ENCODE assay signal across 10 cellular contexts in the genomic region with DNA sequence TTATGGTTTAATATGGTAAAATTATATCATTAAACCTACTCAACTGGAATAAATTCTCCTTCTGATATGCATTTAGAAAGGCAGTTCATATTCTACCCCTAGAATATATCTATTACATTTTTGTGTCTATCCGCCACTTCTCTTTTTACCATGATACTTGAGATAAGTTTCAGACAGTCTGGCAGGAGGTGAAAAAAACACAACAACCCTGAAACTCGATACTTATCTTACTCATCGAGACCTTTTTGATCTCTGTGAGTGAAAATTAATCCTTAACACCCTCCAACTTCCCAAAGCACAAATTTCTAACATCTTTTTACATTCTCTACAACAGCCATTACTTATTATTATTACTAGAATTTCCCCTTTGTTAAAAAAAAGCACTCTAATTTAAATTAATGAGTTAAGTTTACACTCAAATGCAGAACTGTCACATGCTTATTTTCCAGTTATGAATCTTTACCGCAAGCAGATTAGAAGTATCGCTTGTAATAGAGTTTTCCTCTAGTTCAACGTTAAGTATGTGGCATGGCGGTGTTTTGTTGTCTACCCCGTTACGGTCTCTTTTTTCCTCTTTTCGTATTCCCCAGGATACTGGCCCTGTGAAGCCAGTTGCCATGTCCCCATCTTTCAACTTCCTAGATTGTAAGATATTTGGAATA.
DNase-seq lines count a peak whose midpoint lies in the region; ATAC-seq, FAIRE-seq and TF ChIP-seq lines count a peak whose summit lies in the region.
"Had no signal": no experiment of that assay in that cellular context is flagged by ENCODE, and none has a peak within 500 bp of the region (broad histone marks: within the 10 kb centered on the region; RNA-seq: fewer than 3 reads in every experiment).

No MANE protein-coding gene starts in this region.

- no peak overlapping the region for H3K4me3 ChIP-seq in GM12865 (ENCODE audit: low read depth, low read length)
- no peak overlapping the region for H3K4me3 ChIP-seq in astrocyte of the spinal cord (ENCODE audit: low read depth, low read length)
- H3K4me3 ChIP-seq in tibial artery = no peak overlapping the region

- DNase-seq in GM12865 (ENCODE audit: low read depth) (peak; percentile 40), GM19239 (ENCODE audit: insufficient read length, low spot score) (peak; percentile 3), astrocyte of the spinal cord (ENCODE audit: low read depth, low spot score) (peak; percentile 31), LoVo (ENCODE audit: low spot score) (no peak), DMS153 treated with DMSO at 0.1 percent for 48 hours (lab: John Stamatoyannopoulos, UW; ENCODE audit: unreplicated experiment) (no peak), H4 (ENCODE audit: low spot score) (no peak), tibial artery (no peak)
- DNase-seq: brain microvascular endothelial cell, left cardiac atrium had no signal

- FAIRE-seq in GM19239 (lab: Jason Lieb, UNC) = no peak

- intact Hi-C loops in tibial artery (cut with DNase I; ENCODE audit: low total_unique reads) = no loop called here

- peak; percentile 61 for ATAC-seq in HG03571 (IDR thresholded peaks at IDR 0.05; ENCODE audit: unreplicated experiment)
- ATAC-seq: left cardiac atrium had no signal

- H3K36me3 ChIP-seq in tibial artery = no peaks in the 10 kb centered on the region
- H3K36me3 ChIP-seq: brain microvascular endothelial cell had no signal

- H3K27me3 ChIP-seq in tibial artery = no peaks in the 10 kb centered on the region
- H3K27me3 ChIP-seq: brain microvascular endothelial cell had no signal

- peaks cover 0 to 11% (median 5%) of the 10 kb centered on the region in 4 donors for H3K4me1 ChIP-seq in tibial artery

- in situ Hi-C loops in astrocyte of the spinal cord (cut with HindIII; ENCODE audit: low sequenced_read_pairs) = no loop called here

- H3K27ac ChIP-seq in tibial artery = no peak overlapping the region
- H3K27ac ChIP-seq: brain microvascular endothelial cell had no signal

- TF ChIP-seq CTCF in GM12865 (IDR thresholded peaks at IDR 0.05; ENCODE audit: insufficient read depth, low read depth, low read length, missing control alignments) (no peak), astrocyte of the spinal cord (IDR thresholded peaks at IDR 0.05; ENCODE audit: low read depth, low read length) (no peak), tibial artery (IDR thresholded peaks at IDR 0.05) (no peak)

- no peaks in the 10 kb centered on the region for H3K9me3 ChIP-seq in tibial artery

Comparison
In these comparisons a context has a peak if more than half of its experiments do, and no peak if none do; other contexts are left out.
1. DNase-seq: peak in GM12865 (single experiment), GM19239 (single experiment) and astrocyte of the spinal cord (single experiment); none in LoVo (single experiment), DMS153 treated with DMSO at 0.1 percent for 48 hours (single experiment), H4 (single experiment) and tibial artery (0 of 2).